In the genomic region with DNA sequence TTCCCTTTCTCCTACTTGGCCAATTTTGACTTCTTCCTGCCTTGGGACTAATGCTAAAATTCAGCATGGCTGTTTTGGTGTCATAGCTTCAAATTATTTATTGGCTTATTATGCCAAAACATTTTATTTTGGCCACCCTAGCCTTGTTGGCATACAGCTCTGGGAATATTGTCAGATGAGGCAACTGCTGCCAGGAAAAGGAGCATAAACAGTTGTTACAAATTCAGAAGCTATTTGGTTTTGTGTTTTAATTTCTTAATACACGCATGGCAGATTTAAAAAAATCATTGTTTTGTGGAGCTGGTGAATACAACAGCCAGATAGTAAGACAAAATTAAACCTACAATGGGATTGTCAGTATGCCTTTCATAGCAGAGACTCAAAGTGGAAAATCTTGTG, we compare ENCODE assay signal across 1 cellular context.
TF ChIP-seq lines count a peak whose summit lies in the region.

No MANE protein-coding gene starts in this region.

TF ChIP-seq in H1, 55 proteins besides CTCF, POLR2A, EP300 and RAD21 (continued from another document):
- TF ChIP-seq PHF8 (conservative IDR thresholded peaks at IDR 0.05; ENCODE audit: low read depth, low read length) (no peak), JUND (IDR thresholded peaks at IDR 0.05; ENCODE audit: low read length) (no peak), KDM1A (IDR thresholded peaks at IDR 0.05; ENCODE audit: borderline replicate concordance, low read length) (no peak), CHD1 (IDR thresholded peaks at IDR 0.05; ENCODE audit: low read depth, low read length) (no peak), TEAD4 (IDR thresholded peaks at IDR 0.05; ENCODE audit: low read depth, low read length) (no peak), NANOG (IDR thresholded peaks at IDR 0.05; ENCODE audit: insufficient read depth, low read depth, low read length, poor library complexity, severe bottlenecking) (no peak), HDAC2 (IDR thresholded peaks at IDR 0.05; ENCODE audit: borderline replicate concordance in 1 of 2, low read depth in 2 of 2, low read length in 2 of 2) (no peak), SIN3A (conservative IDR thresholded peaks at IDR 0.05 in 1 of 2, IDR thresholded peaks at IDR 0.05 in 1 of 2; ENCODE audit: low read depth in 1 of 2, low read length in 2 of 2) (no peak), RNF2 (IDR thresholded peaks at IDR 0.05; ENCODE audit: borderline replicate concordance, low read depth, low read length, missing control alignments, poor library complexity, severe bottlenecking) (no peak), CBX8 (IDR thresholded peaks at IDR 0.05; ENCODE audit: borderline replicate concordance, low read depth, low read length) (no peak), POU5F1 (IDR thresholded peaks at IDR 0.05; ENCODE audit: low read depth, low read length) (no peak)
- TF ChIP-seq, protein P1, sequence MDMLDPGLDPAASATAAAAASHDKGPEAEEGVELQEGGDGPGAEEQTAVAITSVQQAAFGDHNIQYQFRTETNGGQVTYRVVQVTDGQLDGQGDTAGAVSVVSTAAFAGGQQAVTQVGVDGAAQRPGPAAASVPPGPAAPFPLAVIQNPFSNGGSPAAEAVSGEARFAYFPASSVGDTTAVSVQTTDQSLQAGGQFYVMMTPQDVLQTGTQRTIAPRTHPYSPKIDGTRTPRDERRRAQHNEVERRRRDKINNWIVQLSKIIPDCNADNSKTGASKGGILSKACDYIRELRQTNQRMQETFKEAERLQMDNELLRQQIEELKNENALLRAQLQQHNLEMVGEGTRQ (IDR thresholded peaks at IDR 0.05; ENCODE audit: low read length) = no peak
